In the genomic region with DNA sequence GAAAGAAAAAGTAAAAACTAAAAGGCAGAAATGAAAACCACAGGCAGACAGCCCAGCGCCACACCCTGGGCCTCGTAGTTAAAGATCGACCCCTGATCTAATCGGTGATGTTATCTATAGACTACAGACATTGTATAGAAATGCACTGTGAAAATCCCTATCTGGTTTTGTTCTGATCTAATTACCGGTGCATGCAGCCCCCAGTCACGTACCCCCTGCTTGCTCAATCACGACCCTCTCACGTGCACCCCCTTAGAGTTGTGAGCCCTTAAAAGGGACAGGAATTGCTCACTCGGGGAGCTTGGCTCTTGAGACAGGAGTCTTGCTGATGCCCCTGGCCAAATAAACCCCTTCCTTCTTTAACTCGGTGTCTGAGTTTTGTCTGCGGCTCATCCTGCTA, we compare ENCODE assay signal across 7 cellular contexts. TPM values are rescaled to one million over a fixed set of nuclear protein-coding genes. Genes with fewer than 3 reads are reported as not detected.
A peak's percentile ranks its signal among the peaks of the same experiment; 100 is the strongest.
DNase-seq lines count a peak whose midpoint lies in the region; ATAC-seq, FAIRE-seq and TF ChIP-seq lines count a peak whose summit lies in the region.
"Not testable (repeated sequence)": the region's sequence is repeated elsewhere in the genome, so short reads cannot be mapped to it uniquely, and the experiment has no call there.

No MANE protein-coding gene starts in this region.

- H3K27me3 Mint-ChIP-seq in neural progenitor cell (ENCODE audit: insufficient read depth, low read depth): not testable (repeated sequence)
- peaks cover 3 to 18% of the 10 kb centered on the region in 2 donors for H3K27me3 Mint-ChIP-seq in stimulated activated naive B cell treated with anti-CD40 and anti-IgM and Interleukin-4, amounts not matched to agents 10 μg/mL and 1 μg/mL and 100 μg/mL, for 72 hours

- RAD21 ChIA-PET in GM12878 (lab: Charles Lee; ENCODE audit: unreplicated experiment): interaction anchor here (1.0 to 4.1 kb wide), 6 partner anchors 12 to 119 kb away, joined by 5 to 21 read pairs (median 8); no protein-coding TSS in a partner anchor

- H3K36me3 Mint-ChIP-seq in neural progenitor cell; stimulated activated naive B cell treated with anti-CD40 and anti-IgM and Interleukin-4, amounts not matched to agents 10 μg/mL and 1 μg/mL and 100 μg/mL, for 72 hours: not testable (repeated sequence)

- TF ChIP-seq POLR2A in GM12878 (IDR thresholded peaks at IDR 0.05; ENCODE audit: low read depth, low read length); HepG2 (IDR thresholded peaks at IDR 0.05; ENCODE audit: insufficient read depth in 1 of 2, low read depth in 2 of 2, low read length in 2 of 2): not testable (repeated sequence)

- not testable (repeated sequence) for H2BK15ac ChIP-seq in mesendoderm (replicated peaks; ENCODE audit: low read depth)

- not testable (repeated sequence) for H3K36me3 ChIP-seq in SK-N-SH (replicated peaks in 1 of 2; ENCODE audit: control insufficient read depth in 1 of 2, insufficient read depth in 2 of 2, low read length in 1 of 2); GM12878 (ENCODE audit: control insufficient read depth in 2 of 2, insufficient read depth in 2 of 2, low read length in 1 of 2); HepG2 (replicated peaks in 1 of 2; ENCODE audit: control insufficient read depth in 1 of 2, insufficient read depth in 2 of 2, low read length in 2 of 2); mesendoderm (ENCODE audit: control insufficient read depth, insufficient read depth, low read length); neural progenitor cell

- intact Hi-C loops in GM12878 (cut with micrococcal nuclease; ENCODE audit: unreplicated experiment); HepG2 (cut with micrococcal nuclease; ENCODE audit: unreplicated experiment): not testable (repeated sequence)

- H3K9me3 ChIP-seq in SK-N-SH; GM12878 (replicated peaks; ENCODE audit: control insufficient read depth, insufficient read depth, low read length); HepG2 (ENCODE audit: low read length); neural progenitor cell (ENCODE audit: low read depth): not testable (repeated sequence)

- H3K4me1 ChIP-seq in SK-N-SH (ENCODE audit: control insufficient read depth in 1 of 2, insufficient read depth in 2 of 2, low read depth in 1 of 2, low read length in 1 of 2); mesendoderm (ENCODE audit: control insufficient read depth, low read depth, low read length); neural progenitor cell: not testable (repeated sequence)
- H3K4me1 ChIP-seq in GM12878 (ENCODE audit: control insufficient read depth, insufficient read depth, low read length): peaks cover 26% of the 10 kb centered on the region
- peaks cover 49% of the 10 kb centered on the region for H3K4me1 ChIP-seq in HepG2 (ENCODE audit: insufficient read depth, low read length)

- not testable (repeated sequence) for BruUV-seq in GM12878 (replicated peaks; lab: Mats Ljungman, UMichigan); HepG2 (replicated peaks; lab: Mats Ljungman, UMichigan)

- DNase-seq in GM18507 (ENCODE audit: extremely low spot score, insufficient read length, low read depth); SK-N-SH; GM12878 (ENCODE audit: low read depth, low spot score); HepG2 (ENCODE audit: low spot score); mesendoderm; neural progenitor cell (ENCODE audit: low spot score); stimulated activated naive B cell treated with anti-CD40 and anti-IgM and Interleukin-4, amounts not matched to agents 10 μg/mL and 1 μg/mL and 100 μg/mL, for 72 hours: not testable (repeated sequence)

- H4K5ac ChIP-seq in mesendoderm (ENCODE audit: low read length): not testable (repeated sequence)

- H3K27ac Mint-ChIP-seq in neural progenitor cell: peak overlapping the region; percentile 70
- H3K27ac Mint-ChIP-seq in stimulated activated naive B cell treated with anti-CD40 and anti-IgM and Interleukin-4, amounts not matched to agents 10 μg/mL and 1 μg/mL and 100 μg/mL, for 72 hours: peak overlapping the region; percentile 37

- not testable (repeated sequence) for H3K79me2 ChIP-seq in SK-N-SH (ENCODE audit: insufficient read depth); GM12878 (ENCODE audit: control insufficient read depth, insufficient read depth, low read length); HepG2 (ENCODE audit: insufficient read depth, low read length); mesendoderm (ENCODE audit: control insufficient read depth, insufficient read depth, low read length); neural progenitor cell (ENCODE audit: low read depth)

- H2AK5ac ChIP-seq in mesendoderm (ENCODE audit: low read length): not testable (repeated sequence)

- not testable (repeated sequence) for H3K4me3 Mint-ChIP-seq in neural progenitor cell; stimulated activated naive B cell treated with anti-CD40 and anti-IgM and Interleukin-4, amounts not matched to agents 10 μg/mL and 1 μg/mL and 100 μg/mL, for 72 hours

- peak overlapping the region; percentile 70 for H3K56ac ChIP-seq in mesendoderm (ENCODE audit: low read length)

- TF ChIP-seq EP300 in SK-N-SH (IDR thresholded peaks at IDR 0.05; ENCODE audit: borderline replicate concordance in 1 of 2, low read depth in 1 of 2, low read length in 1 of 2); GM12878 (IDR thresholded peaks at IDR 0.05; ENCODE audit: borderline replicate concordance in 1 of 2, control insufficient read depth in 1 of 2, low read depth in 2 of 2, low read length in 2 of 2); HepG2 (IDR thresholded peaks at IDR 0.05; ENCODE audit: low read depth in 2 of 2, low read length in 2 of 2); HepG2 (CRISPR knock-in tag; IDR thresholded peaks at IDR 0.05; ENCODE audit: borderline replicate concordance): not testable (repeated sequence)

- not testable (repeated sequence) for H2AFZ ChIP-seq in SK-N-SH (ENCODE audit: low read depth); HepG2 (ENCODE audit: low read length); neural progenitor cell (replicated peaks)
- peak overlapping the region; percentile 55 for H2AFZ ChIP-seq in GM12878 (ENCODE audit: control insufficient read depth, low read depth, low read length)

- not testable (repeated sequence) for H4K20me1 ChIP-seq in SK-N-SH (ENCODE audit: insufficient read depth); GM12878 (ENCODE audit: control insufficient read depth, insufficient read depth); HepG2 (ENCODE audit: insufficient read depth, low read length); neural progenitor cell (ENCODE audit: low read depth)

- not testable (repeated sequence) for TF ChIP-seq RAD21 in SK-N-SH (IDR thresholded peaks at IDR 0.05; ENCODE audit: low read length); GM12878 (IDR thresholded peaks at IDR 0.05; ENCODE audit: insufficient read depth, low read depth, low read length); HepG2 (CRISPR knock-in tag; IDR thresholded peaks at IDR 0.05)

- FAIRE-seq in GM18507 (lab: Jason Lieb, UNC): peak; percentile 47
- FAIRE-seq in GM12878 (lab: Jason Lieb, UNC); HepG2 (lab: Jason Lieb, UNC): not testable (repeated sequence)

- H3K9me3 Mint-ChIP-seq in neural progenitor cell; stimulated activated naive B cell treated with anti-CD40 and anti-IgM and Interleukin-4, amounts not matched to agents 10 μg/mL and 1 μg/mL and 100 μg/mL, for 72 hours: not testable (repeated sequence)

- H3K4me3 ChIP-seq in SK-N-SH (ENCODE audit: low read depth in 2 of 2, low read length in 1 of 2); HepG2 (replicated peaks in 1 of 3; ENCODE audit: insufficient read depth in 1 of 3, low read depth in 2 of 3, low read length in 3 of 3); mesendoderm (ENCODE audit: low read length); neural progenitor cell: not testable (repeated sequence)
- H3K4me3 ChIP-seq in GM12878: peak overlapping the region; percentile 11; the same call in 1 of the 2 replicates

- not testable (repeated sequence) for H3K27me3 ChIP-seq in SK-N-SH (ENCODE audit: insufficient read depth); GM12878 (replicated peaks in 1 of 2; ENCODE audit: control insufficient read depth in 2 of 2, insufficient read depth in 2 of 2, low read length in 1 of 2); HepG2 (ENCODE audit: control insufficient read depth in 1 of 2, insufficient read depth in 2 of 2, low read length in 2 of 2); mesendoderm (ENCODE audit: insufficient read depth, low read length, poor library complexity); neural progenitor cell

- TF ChIP-seq CTCF in SK-N-SH (IDR thresholded peaks at IDR 0.05); GM12878 (IDR thresholded peaks at IDR 0.05 in 2 of 3, conservative IDR thresholded peaks at IDR 0.05 in 1 of 3; ENCODE audit: control insufficient read depth in 2 of 3, extremely low read depth in 1 of 3, insufficient read depth in 1 of 3, low read depth in 3 of 3, low read length in 3 of 3); HepG2 (CRISPR knock-in tag; IDR thresholded peaks at IDR 0.05); neural progenitor cell (IDR thresholded peaks at IDR 0.05): not testable (repeated sequence)

- not testable (repeated sequence) for H3K79me1 ChIP-seq in mesendoderm (ENCODE audit: low read length)

- SMC1A ChIA-PET in GM12878 (lab: Charles Lee; ENCODE audit: uncharacterized antibody, unreplicated experiment): interaction anchor here (0.7 to 2.3 kb wide), 4 partner anchors 90 to 243 kb away, joined by 3 to 8 read pairs (median 3); no protein-coding TSS in a partner anchor

- H3K4me1 Mint-ChIP-seq in neural progenitor cell: peaks cover 10% of the 10 kb centered on the region
- peaks cover 15 to 26% of the 10 kb centered on the region in 2 donors for H3K4me1 Mint-ChIP-seq in stimulated activated naive B cell treated with anti-CD40 and anti-IgM and Interleukin-4, amounts not matched to agents 10 μg/mL and 1 μg/mL and 100 μg/mL, for 72 hours

- CTCF ChIA-PET in SK-N-SH (lab: Yijun Ruan, JAX) (interaction anchor here (1.0 to 1.5 kb wide), 6 partner anchors 7 to 162 kb away, joined by 3 to 4 read pairs (median 4); no protein-coding TSS in a partner anchor), GM12878 (lab: Yijun Ruan, JAX) (interaction anchor here (1.0 to 2.5 kb wide), 5 partner anchors 12 to 120 kb away, joined by 3 to 12 read pairs (median 5); no protein-coding TSS in a partner anchor)
- CTCF ChIA-PET in HepG2 (lab: Yijun Ruan, JAX; ENCODE audit: low intra/inter-chr PET ratio, low total read pairs): not testable (repeated sequence)

- H3F3A ChIP-seq in SK-N-SH (replicated peaks; ENCODE audit: insufficient read depth); neural progenitor cell (ENCODE audit: low read depth): not testable (repeated sequence)

- H3K4ac ChIP-seq in mesendoderm (ENCODE audit: low read depth, low read length): not testable (repeated sequence)

- H3K9ac ChIP-seq in SK-N-SH; GM12878 (ENCODE audit: control insufficient read depth, insufficient read depth, low read length); HepG2 (ENCODE audit: insufficient read depth, low read depth, low read length); mesendoderm (ENCODE audit: low read length); neural progenitor cell: not testable (repeated sequence)

- H3K4me2 ChIP-seq in SK-N-SH; mesendoderm (ENCODE audit: low read length); neural progenitor cell: not testable (repeated sequence)
- peak overlapping the region; percentile 47 for H3K4me2 ChIP-seq in GM12878 (ENCODE audit: control insufficient read depth, insufficient read depth)
- peak overlapping the region; percentile 43 for H3K4me2 ChIP-seq in HepG2 (ENCODE audit: low read depth, low read length)

- not testable (repeated sequence) for H4K8ac ChIP-seq in mesendoderm (ENCODE audit: low read depth, low read length)

- not testable (repeated sequence) for H2BK120ac ChIP-seq in mesendoderm (ENCODE audit: low read depth, low read length)

- H3K9me2 ChIP-seq in SK-N-SH: not testable (repeated sequence)

- not testable (repeated sequence) for H3K27ac ChIP-seq in SK-N-SH (ENCODE audit: low read depth in 2 of 2, low read length in 1 of 2); HepG2 (ENCODE audit: extremely low read length, insufficient read depth, low read length); mesendoderm (ENCODE audit: low read depth, low read length); neural progenitor cell
- H3K27ac ChIP-seq in GM12878 (ENCODE audit: control insufficient read depth, insufficient read depth): peak overlapping the region; percentile 58

- H3K18ac ChIP-seq in mesendoderm (ENCODE audit: low read length): not testable (repeated sequence)

- in situ Hi-C loops in GM12878 (cut with MboI); HepG2 (cut with HindIII; ENCODE audit: extremely low pct_ligation_motif_present, low pct_unique_long_range_greater_than_20kb): not testable (repeated sequence)

- POLR2A ChIA-PET in SK-N-SH (lab: Yijun Ruan, JAX): interaction anchor here (1.0 kb wide), 1 partner anchor 8 kb away, joined by 3 read pairs; no protein-coding TSS in a partner anchor
- POLR2A ChIA-PET in GM12878 (lab: Charles Lee): interaction anchor here (0.6 to 1.6 kb wide), 6 partner anchors 14 to 117 kb away, joined by 3 to 8 read pairs (median 4); no protein-coding TSS in a partner anchor
- POLR2A ChIA-PET in HepG2 (lab: Yijun Ruan, JAX): not testable (repeated sequence)

- H3K23ac ChIP-seq in mesendoderm (ENCODE audit: low read length): not testable (repeated sequence)

- ATAC-seq in GM12878: peak; percentile 52
- ATAC-seq in HepG2; stimulated activated naive B cell treated with anti-CD40 and anti-IgM and Interleukin-4, amounts not matched to agents 10 μg/mL and 1 μg/mL and 100 μg/mL, for 72 hours (replicated peaks): not testable (repeated sequence)

- WGBS in SK-N-SH (ENCODE audit: low lambda C conversion rate): 60% methylated on average over 11 of the region's 11 CpGs
- WGBS in GM12878 (ENCODE audit: insufficient coverage, insufficient replicate concordance, low lambda C conversion rate, missing lambda C conversion rate): 18% methylated on average over 11 of the region's 11 CpGs
- WGBS in HepG2 (ENCODE audit: low lambda C conversion rate): 10% methylated on average over 10 of the region's 11 CpGs
- WGBS in mesendoderm (ENCODE audit: extremely low coverage, insufficient coverage, low lambda C conversion rate): no CpG with 5 or more reads among the region's 11 CpGs

- not testable (repeated sequence) for H2BK5ac ChIP-seq in mesendoderm (ENCODE audit: low read length)

RNA-seq across cellular contexts. Expression of gene FSCN1, which starts 9.1 kb away (rescaled TPM):
- polyA plus RNA-seq in SK-N-SH (2012; rRNA removed) (222 and 287 TPM in 2 replicates), GM12878 (2011; rRNA removed) (17.8 and 66.7 TPM in 2 replicates), GM12878 (2014; fragmentation: Illumina TruSeq; extraction: Trizol) (4.0 and 38.7 TPM in 2 replicates), GM12878 (2014; fragmentation: Nextera tagmentation; extraction: Ambion mirVana) (1 to 10 TPM in 1 of 2 experiments, under 1 TPM in 1; 0.50 to 1.6 TPM), GM12878 (2014; rRNA removed) (207 and 254 TPM in 2 replicates), GM12878 (2016; fragmentation: Nextera tagmentation; extraction: Ambion mirVana) (100 to 1,000 TPM; 145 to 150 TPM), HepG2 (2011; rRNA removed) (21.2 and 29.0 TPM in 2 replicates)
- polyA plus RNA-seq in SK-N-SH (2012; cell fraction: cytosol; rRNA removed): 108 and 201 TPM in 2 replicates
- polyA plus RNA-seq in SK-N-SH (2012; cell fraction: nucleus; rRNA removed): 255 and 304 TPM in 2 replicates
- 180 and 207 TPM in 2 replicates for total RNA-seq in GM12878 (2013; cell fraction: nucleolus; rRNA removed)
- total RNA-seq in GM12878 (2014; rRNA removed) (172 and 215 TPM in 2 replicates), GM12878 (2014; rRNA removed; fragmentation: Illumina TruSeq; extraction: Trizol) (49.8 and 64.8 TPM in 2 replicates), GM12878 (2021) (337 TPM in 2 replicates), HepG2 (2016; rRNA removed; fragmentation: Illumina TruSeq; extraction: Trizol) (35.5 and 44.0 TPM in 2 replicates), neural progenitor cell (ENCODE audit: low replicate concordance) (76.3 and 256 TPM in 2 replicates)
- 51.6 TPM for polyA plus RNA-seq in GM12878 (2011; ENCODE audit: low read depth)
- polyA plus RNA-seq in GM12878 (2011; cell fraction: cytosol; rRNA removed): 117 and 150 TPM in 2 replicates
- polyA plus RNA-seq in GM12878 (2011; cell fraction: nucleus; rRNA removed): 170 and 231 TPM in 2 replicates
- polyA plus RNA-seq in GM12878 (2012): 177 and 222 TPM in 2 replicates
- 37.2 and 72.4 TPM in 2 replicates for polyA minus RNA-seq in GM12878 (2011; rRNA and poly(A)+ RNA removed)
- 109 and 127 TPM in 2 replicates for polyA minus RNA-seq in GM12878 (2011; cell fraction: cytosol; rRNA and poly(A)+ RNA removed)
- 73.0 and 111 TPM in 2 replicates for polyA minus RNA-seq in GM12878 (2011; cell fraction: nucleus; rRNA and poly(A)+ RNA removed)
- total RNA-seq in HepG2 (2016; cell fraction: cytosol; rRNA removed; fragmentation: Illumina TruSeq; extraction: Trizol; ENCODE audit: low read depth): 6.4 and 7.4 TPM in 2 replicates
- 32.0 and 43.8 TPM in 2 replicates for total RNA-seq in HepG2 (2016; cell fraction: insoluble cytoplasmic fraction; rRNA removed; fragmentation: Illumina TruSeq; extraction: Trizol)
- 20.9 and 22.0 TPM in 2 replicates for total RNA-seq in HepG2 (2016; cell fraction: membrane; rRNA removed; fragmentation: Illumina TruSeq; extraction: Trizol)
- 21.3 and 24.5 TPM in 2 replicates for total RNA-seq in HepG2 (2016; cell fraction: nucleus; rRNA removed; fragmentation: Illumina TruSeq; extraction: Trizol)
- polyA plus RNA-seq in HepG2 (2011; cell fraction: cytosol; rRNA removed): 21.0 and 36.3 TPM in 2 replicates
- 41.0 and 50.2 TPM in 2 replicates for polyA plus RNA-seq in HepG2 (2011; cell fraction: nucleus; rRNA removed)
- polyA plus RNA-seq in HepG2 (2012): 7.3 and 18.5 TPM in 2 replicates
- 10.2 and 10.8 TPM in 2 replicates for polyA plus RNA-seq in HepG2 (2016; cell fraction: cytosol; fragmentation: Illumina TruSeq; extraction: Trizol; ENCODE audit: low read depth)
- polyA plus RNA-seq in HepG2 (2016; cell fraction: insoluble cytoplasmic fraction; fragmentation: Illumina TruSeq; extraction: Trizol; ENCODE audit: low read depth): 58.7 and 73.9 TPM in 2 replicates
- polyA plus RNA-seq in HepG2 (2016; cell fraction: membrane; fragmentation: Illumina TruSeq; extraction: Trizol; ENCODE audit: low read depth): 22.3 and 24.1 TPM in 2 replicates
- polyA plus RNA-seq in HepG2 (2016; cell fraction: nucleus; fragmentation: Illumina TruSeq; extraction: Trizol; ENCODE audit: insufficient read depth, low read depth): 53.5 and 58.8 TPM in 2 replicates
- 66.5 and 90.1 TPM in 2 replicates for polyA minus RNA-seq in HepG2 (2011; rRNA and poly(A)+ RNA removed; ENCODE audit: low replicate concordance)
- polyA minus RNA-seq in HepG2 (2011; cell fraction: cytosol; rRNA and poly(A)+ RNA removed): 43.7 and 53.5 TPM in 2 replicates
- polyA minus RNA-seq in HepG2 (2011; cell fraction: nucleus; rRNA and poly(A)+ RNA removed): 12.7 and 16.4 TPM in 2 replicates
- polyA plus RNA-seq in mesendoderm (2013, experiment 1 of 2): 429 TPM
- 421 TPM for polyA plus RNA-seq in mesendoderm (2013, experiment 2 of 2)

RNA-seq across cellular contexts. Expression of gene ACTB, which starts 53.1 kb away (rescaled TPM):
- polyA plus RNA-seq in SK-N-SH (2012; rRNA removed) (2,583 and 4,707 TPM in 2 replicates), GM12878 (2011; rRNA removed) (1,147 and 2,786 TPM in 2 replicates), GM12878 (2014; fragmentation: Illumina TruSeq; extraction: Trizol) (10,962 and 12,114 TPM in 2 replicates), GM12878 (2014; fragmentation: Nextera tagmentation; extraction: Ambion mirVana) (over 10,000 TPM; 10,715 to 12,414 TPM), GM12878 (2014; rRNA removed) (5,798 and 7,688 TPM in 2 replicates), GM12878 (2016; fragmentation: Nextera tagmentation; extraction: Ambion mirVana) (over 10,000 TPM; 31,192 to 31,914 TPM), HepG2 (2011; rRNA removed) (984 and 1,160 TPM in 2 replicates)
- polyA plus RNA-seq in SK-N-SH (2012; cell fraction: cytosol; rRNA removed): 3,036 and 4,390 TPM in 2 replicates
- 4,302 and 8,336 TPM in 2 replicates for polyA plus RNA-seq in SK-N-SH (2012; cell fraction: nucleus; rRNA removed)
- 1,974 and 2,098 TPM in 2 replicates for total RNA-seq in GM12878 (2013; cell fraction: nucleolus; rRNA removed)
- total RNA-seq in GM12878 (2014; rRNA removed) (5,201 and 6,104 TPM in 2 replicates), GM12878 (2014; rRNA removed; fragmentation: Illumina TruSeq; extraction: Trizol) (5,689 and 6,359 TPM in 2 replicates), GM12878 (2021) (16,196 and 16,641 TPM in 2 replicates), HepG2 (2016; rRNA removed; fragmentation: Illumina TruSeq; extraction: Trizol) (983 and 1,099 TPM in 2 replicates), neural progenitor cell (ENCODE audit: low replicate concordance) (1,381 and 2,318 TPM in 2 replicates)
- 7,864 TPM for polyA plus RNA-seq in GM12878 (2011; ENCODE audit: low read depth)
- polyA plus RNA-seq in GM12878 (2011; cell fraction: cytosol; rRNA removed): 3,130 and 4,314 TPM in 2 replicates
- polyA plus RNA-seq in GM12878 (2011; cell fraction: nucleus; rRNA removed): 6,255 and 8,387 TPM in 2 replicates
- polyA plus RNA-seq in GM12878 (2012): 9,522 and 10,892 TPM in 2 replicates
- 3,368 and 4,052 TPM in 2 replicates for polyA minus RNA-seq in GM12878 (2011; rRNA and poly(A)+ RNA removed)
- 3,847 and 4,043 TPM in 2 replicates for polyA minus RNA-seq in GM12878 (2011; cell fraction: cytosol; rRNA and poly(A)+ RNA removed)
- polyA minus RNA-seq in GM12878 (2011; cell fraction: nucleus; rRNA and poly(A)+ RNA removed): 1,573 and 2,410 TPM in 2 replicates
- 406 and 413 TPM in 2 replicates for total RNA-seq in HepG2 (2016; cell fraction: cytosol; rRNA removed; fragmentation: Illumina TruSeq; extraction: Trizol; ENCODE audit: low read depth)
- 966 and 972 TPM in 2 replicates for total RNA-seq in HepG2 (2016; cell fraction: insoluble cytoplasmic fraction; rRNA removed; fragmentation: Illumina TruSeq; extraction: Trizol)
- total RNA-seq in HepG2 (2016; cell fraction: membrane; rRNA removed; fragmentation: Illumina TruSeq; extraction: Trizol): 815 and 929 TPM in 2 replicates
- 668 and 755 TPM in 2 replicates for total RNA-seq in HepG2 (2016; cell fraction: nucleus; rRNA removed; fragmentation: Illumina TruSeq; extraction: Trizol)
- polyA plus RNA-seq in HepG2 (2011; cell fraction: cytosol; rRNA removed): 567 and 620 TPM in 2 replicates
- polyA plus RNA-seq in HepG2 (2011; cell fraction: nucleus; rRNA removed): 1,565 and 1,995 TPM in 2 replicates
- polyA plus RNA-seq in HepG2 (2012): 984 and 1,070 TPM in 2 replicates
- polyA plus RNA-seq in HepG2 (2016; cell fraction: cytosol; fragmentation: Illumina TruSeq; extraction: Trizol; ENCODE audit: low read depth): 510 and 558 TPM in 2 replicates
- 1,764 and 2,207 TPM in 2 replicates for polyA plus RNA-seq in HepG2 (2016; cell fraction: insoluble cytoplasmic fraction; fragmentation: Illumina TruSeq; extraction: Trizol; ENCODE audit: low read depth)
- polyA plus RNA-seq in HepG2 (2016; cell fraction: membrane; fragmentation: Illumina TruSeq; extraction: Trizol; ENCODE audit: low read depth): 1,095 and 1,097 TPM in 2 replicates
- 1,747 and 1,824 TPM in 2 replicates for polyA plus RNA-seq in HepG2 (2016; cell fraction: nucleus; fragmentation: Illumina TruSeq; extraction: Trizol; ENCODE audit: insufficient read depth, low read depth)
- polyA minus RNA-seq in HepG2 (2011; rRNA and poly(A)+ RNA removed; ENCODE audit: low replicate concordance): 2,677 and 2,857 TPM in 2 replicates
- polyA minus RNA-seq in HepG2 (2011; cell fraction: cytosol; rRNA and poly(A)+ RNA removed): 1,014 and 1,055 TPM in 2 replicates
- polyA minus RNA-seq in HepG2 (2011; cell fraction: nucleus; rRNA and poly(A)+ RNA removed): 329 and 574 TPM in 2 replicates
- 13,565 TPM for polyA plus RNA-seq in mesendoderm (2013, experiment 1 of 2)
- 13,705 TPM for polyA plus RNA-seq in mesendoderm (2013, experiment 2 of 2)
